Comparison of ENCODE assay signal across 9 cellular contexts in the genomic region with DNA sequence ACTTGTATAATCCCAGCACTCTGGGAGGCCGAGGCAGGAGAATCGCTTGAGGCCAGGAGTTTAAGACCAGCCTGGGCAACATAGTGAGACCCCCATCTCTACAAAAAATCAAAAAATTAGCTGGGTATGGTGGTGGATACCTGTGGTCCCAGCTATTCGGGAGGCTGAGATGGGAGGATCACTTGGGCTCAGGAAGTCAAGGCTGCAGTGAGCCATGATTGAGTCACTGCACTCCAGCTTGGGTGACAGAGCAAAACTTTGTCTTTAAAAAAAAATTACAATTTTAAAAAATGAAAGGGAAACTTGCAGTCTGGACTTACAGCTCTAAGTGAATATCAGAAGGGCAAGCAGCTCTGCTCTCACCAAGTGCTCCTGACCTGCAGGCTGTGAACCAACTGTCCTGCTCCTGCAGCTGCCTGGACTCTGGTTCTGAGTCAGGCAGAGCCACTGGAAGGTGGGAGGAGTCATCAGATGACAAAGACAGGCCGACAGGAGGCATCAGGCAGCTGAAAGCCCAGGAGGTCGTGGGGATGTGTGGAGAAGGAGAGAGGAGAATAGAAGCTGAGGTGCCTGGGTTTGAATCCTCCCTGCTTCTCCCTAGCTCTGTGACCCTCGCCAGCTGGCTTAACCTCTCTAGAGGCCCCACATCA. TPM values are rescaled to one million over a fixed set of nuclear protein-coding genes. Genes with fewer than 3 reads are reported as not detected.
DNase-seq lines count a peak whose midpoint lies in the region; ATAC-seq, FAIRE-seq and TF ChIP-seq lines count a peak whose summit lies in the region.
"Had no signal": no experiment of that assay in that cellular context is flagged by ENCODE, and none has a peak within 500 bp of the region (broad histone marks: within the 10 kb centered on the region; RNA-seq: fewer than 3 reads in every experiment).

No MANE protein-coding gene starts in this region.

- no peak for TF ChIP-seq RAD21 in HepG2 (CRISPR knock-in tag; IDR thresholded peaks at IDR 0.05)

- no peak for TF ChIP-seq POLR2A in HepG2 (IDR thresholded peaks at IDR 0.05; ENCODE audit: insufficient read depth in 1 of 2, low read depth in 2 of 2, low read length in 2 of 2)

- no peaks in the 10 kb centered on the region for H3K9me3 ChIP-seq in HepG2 (ENCODE audit: low read length)

- peak overlapping the region; percentile 67 for H3K27ac Mint-ChIP-seq in activated CD4-positive, alpha-beta memory T cell treated with anti-CD3 and anti-CD28 coated beads for 36 hours

- in situ Hi-C loops in HepG2 (cut with HindIII; ENCODE audit: extremely low pct_ligation_motif_present, low pct_unique_long_range_greater_than_20kb), result no loop called here

- no TSS peak for BruUV-seq in HepG2 (replicated peaks; lab: Mats Ljungman, UMichigan)

- H2AFZ ChIP-seq in HepG2 (ENCODE audit: low read length), result no peak overlapping the region

- H3K36me3 Mint-ChIP-seq in activated CD4-positive, alpha-beta memory T cell treated with anti-CD3 and anti-CD28 coated beads for 36 hours, result peaks cover 24% of the 10 kb centered on the region

- peak; percentile 60 for ATAC-seq in GM18519 (IDR thresholded peaks at IDR 0.05; ENCODE audit: low FRiP score, unreplicated experiment)
- ATAC-seq in HG03066 (IDR thresholded peaks at IDR 0.05; ENCODE audit: low read depth, unreplicated experiment), result peak; percentile 50
- peak; percentile 96 for ATAC-seq in HepG2

- no peak overlapping the region for H3K4me2 ChIP-seq in HepG2 (ENCODE audit: low read depth, low read length)

- POLR2A ChIA-PET in activated CD4-positive, alpha-beta memory T cell treated with anti-CD3 and anti-CD28 coated beads for 36 hours (lab: Charles Lee), result no interaction called here
- POLR2A ChIA-PET in HepG2 (lab: Yijun Ruan, JAX), result interaction anchor here (1.0 to 1.3 kb wide), 2 partner anchors 16 to 93 kb away, joined by 3 to 4 read pairs; partner anchors contain the start of gene TIMM10

- no peaks in the 10 kb centered on the region for H3K79me2 ChIP-seq in HepG2 (ENCODE audit: insufficient read depth, low read length)

- no peak overlapping the region for H3K4me3 ChIP-seq in HepG2 (replicated peaks in 1 of 3; ENCODE audit: insufficient read depth in 1 of 3, low read depth in 2 of 3, low read length in 3 of 3)

- H3K9me3 Mint-ChIP-seq in activated CD4-positive, alpha-beta memory T cell treated with anti-CD3 and anti-CD28 coated beads for 36 hours, result no peaks in the 10 kb centered on the region

- 40% methylated on average over 6 of the region's 6 CpGs for WGBS in HepG2 (ENCODE audit: low lambda C conversion rate)

- DNase-seq in AG08396 (ENCODE audit: low spot score), result peak; percentile 76
- peak; percentile 30 for DNase-seq in activated CD4-positive, alpha-beta memory T cell treated with anti-CD3 and anti-CD28 coated beads for 36 hours
- DNase-seq in HepG2 (ENCODE audit: low spot score), result peak; percentile 75
- no peak for DNase-seq in posterior cingulate gyrus
- DNase-seq in D721Med (ENCODE audit: insufficient read length, low spot score), result no peak
- no peak for DNase-seq in dedifferentiated amniotic fluid mesenchymal stem cell (ENCODE audit: extremely low spot score)

- H3K4me1 Mint-ChIP-seq in activated CD4-positive, alpha-beta memory T cell treated with anti-CD3 and anti-CD28 coated beads for 36 hours (ENCODE audit: low read depth), result peaks cover 4% of the 10 kb centered on the region

- 0 out of 5 replicates have a peak, but pooled peaks cover 0 to 8% of the 10 kb centered on the region in 2 experiments for H3K36me3 ChIP-seq in HepG2 (replicated peaks in 1 of 2; ENCODE audit: control insufficient read depth in 1 of 2, insufficient read depth in 2 of 2, low read length in 2 of 2)

- no peak overlapping the region for H3K27ac ChIP-seq in HepG2 (ENCODE audit: extremely low read length, insufficient read depth, low read length)

- TF ChIP-seq CTCF in HepG2 (CRISPR knock-in tag; IDR thresholded peaks at IDR 0.05), result peak; percentile 68
- TF ChIP-seq CTCF in D721Med (IDR thresholded peaks at IDR 0.05; ENCODE audit: insufficient read depth, missing control alignments), result no peak

- no peak overlapping the region for H3K4me3 Mint-ChIP-seq in activated CD4-positive, alpha-beta memory T cell treated with anti-CD3 and anti-CD28 coated beads for 36 hours

- TF ChIP-seq EP300 in HepG2 (IDR thresholded peaks at IDR 0.05; ENCODE audit: low read depth in 2 of 2, low read length in 2 of 2) (no peak), HepG2 (CRISPR knock-in tag; IDR thresholded peaks at IDR 0.05; ENCODE audit: borderline replicate concordance) (no peak)

- peaks cover 0 to 4% of the 10 kb centered on the region in 2 experiments; a peak in 2 of 5 replicates for H3K27me3 ChIP-seq in HepG2 (ENCODE audit: control insufficient read depth in 1 of 2, insufficient read depth in 2 of 2, low read length in 2 of 2)

- peak; percentile 79 for FAIRE-seq in HepG2 (lab: Jason Lieb, UNC)
- no peak for FAIRE-seq in D721Med (lab: Jason Lieb, UNC)

- CTCF ChIA-PET in activated CD4-positive, alpha-beta memory T cell treated with anti-CD3 and anti-CD28 coated beads for 36 hours (lab: Charles Lee), result interaction anchor here (0.9 to 2.9 kb wide), 7 partner anchors 12 to 97 kb away, joined by 3 to 12 read pairs (median 5); partner anchors contain the start of gene UBE2L6
- CTCF ChIA-PET in HepG2 (lab: Yijun Ruan, JAX; ENCODE audit: low intra/inter-chr PET ratio, low total read pairs), result interaction anchor here (1.1 to 1.4 kb wide), 2 partner anchors 95 to 98 kb away, joined by 3 to 7 read pairs; no protein-coding TSS in a partner anchor

- peaks cover 31% of the 10 kb centered on the region for H3K4me1 ChIP-seq in HepG2 (ENCODE audit: insufficient read depth, low read length)

- intact Hi-C loops in activated CD4-positive, alpha-beta memory T cell treated with anti-CD3 and anti-CD28 coated beads for 36 hours (cut with micrococcal nuclease), result no loop called here
- intact Hi-C loops in HepG2 (cut with micrococcal nuclease; ENCODE audit: unreplicated experiment), result no loop called here
- intact Hi-C loops in posterior cingulate gyrus (cut with DNase I), result no loop called here

- H3K9ac ChIP-seq in HepG2 (ENCODE audit: insufficient read depth, low read depth, low read length), result no peak overlapping the region

- no peaks in the 10 kb centered on the region for H4K20me1 ChIP-seq in HepG2 (ENCODE audit: insufficient read depth, low read length)

- H3K27me3 Mint-ChIP-seq in activated CD4-positive, alpha-beta memory T cell treated with anti-CD3 and anti-CD28 coated beads for 36 hours, result no peaks in the 10 kb centered on the region

RNA-seq across cellular contexts. Expression of gene SMTNL1, which starts 9.6 kb away (rescaled TPM):
- not detected for total RNA-seq in activated CD4-positive, alpha-beta memory T cell treated with anti-CD3 and anti-CD28 coated beads for 36 hours
- not detected in 2 replicates for total RNA-seq in HepG2 (2016; rRNA removed; fragmentation: Illumina TruSeq; extraction: Trizol)
- not detected in 2 replicates for total RNA-seq in HepG2 (2016; cell fraction: cytosol; rRNA removed; fragmentation: Illumina TruSeq; extraction: Trizol; ENCODE audit: low read depth)
- not detected in 2 replicates for total RNA-seq in HepG2 (2016; cell fraction: insoluble cytoplasmic fraction; rRNA removed; fragmentation: Illumina TruSeq; extraction: Trizol)
- total RNA-seq in HepG2 (2016; cell fraction: membrane; rRNA removed; fragmentation: Illumina TruSeq; extraction: Trizol), result not detected in 2 replicates
- total RNA-seq in HepG2 (2016; cell fraction: nucleus; rRNA removed; fragmentation: Illumina TruSeq; extraction: Trizol), result not detected in 2 replicates
- 0.04 TPM in 1 of 2 replicates, not detected in the other for polyA plus RNA-seq in HepG2 (2011; rRNA removed)
- not detected in 2 replicates for polyA plus RNA-seq in HepG2 (2011; cell fraction: cytosol; rRNA removed)
- not detected in 2 replicates for polyA plus RNA-seq in HepG2 (2011; cell fraction: nucleus; rRNA removed)
- polyA plus RNA-seq in HepG2 (2012), result not detected in 2 replicates
- polyA plus RNA-seq in HepG2 (2016; cell fraction: cytosol; fragmentation: Illumina TruSeq; extraction: Trizol; ENCODE audit: low read depth), result not detected in 2 replicates
- polyA plus RNA-seq in HepG2 (2016; cell fraction: insoluble cytoplasmic fraction; fragmentation: Illumina TruSeq; extraction: Trizol; ENCODE audit: low read depth), result not detected in 2 replicates
- not detected in 2 replicates for polyA plus RNA-seq in HepG2 (2016; cell fraction: membrane; fragmentation: Illumina TruSeq; extraction: Trizol; ENCODE audit: low read depth)
- not detected in 2 replicates for polyA plus RNA-seq in HepG2 (2016; cell fraction: nucleus; fragmentation: Illumina TruSeq; extraction: Trizol; ENCODE audit: insufficient read depth, low read depth)
- polyA minus RNA-seq in HepG2 (2011; rRNA and poly(A)+ RNA removed; ENCODE audit: low replicate concordance), result not detected in 2 replicates
- not detected in 2 replicates for polyA minus RNA-seq in HepG2 (2011; cell fraction: cytosol; rRNA and poly(A)+ RNA removed)
- polyA minus RNA-seq in HepG2 (2011; cell fraction: nucleus; rRNA and poly(A)+ RNA removed), result not detected in 2 replicates
- total RNA-seq: dermis microvascular lymphatic vessel endothelial cell had no signal

RNA-seq across cellular contexts. Expression of gene TIMM10, which starts 16.4 kb away (rescaled TPM):
- 100 to 1,000 TPM; 131 to 134 TPM for total RNA-seq in activated CD4-positive, alpha-beta memory T cell treated with anti-CD3 and anti-CD28 coated beads for 36 hours
- total RNA-seq in HepG2 (2016; rRNA removed; fragmentation: Illumina TruSeq; extraction: Trizol), result 82.2 and 103 TPM in 2 replicates
- 40.9 and 52.7 TPM in 2 replicates for total RNA-seq in HepG2 (2016; cell fraction: cytosol; rRNA removed; fragmentation: Illumina TruSeq; extraction: Trizol; ENCODE audit: low read depth)
- 87.8 and 108 TPM in 2 replicates for total RNA-seq in HepG2 (2016; cell fraction: insoluble cytoplasmic fraction; rRNA removed; fragmentation: Illumina TruSeq; extraction: Trizol)
- 48.0 and 65.2 TPM in 2 replicates for total RNA-seq in HepG2 (2016; cell fraction: membrane; rRNA removed; fragmentation: Illumina TruSeq; extraction: Trizol)
- 27.4 and 31.3 TPM in 2 replicates for total RNA-seq in HepG2 (2016; cell fraction: nucleus; rRNA removed; fragmentation: Illumina TruSeq; extraction: Trizol)
- 56.3 and 67.8 TPM in 2 replicates for polyA plus RNA-seq in HepG2 (2011; rRNA removed)
- 81.8 and 94.3 TPM in 2 replicates for polyA plus RNA-seq in HepG2 (2011; cell fraction: cytosol; rRNA removed)
- 18.2 and 20.2 TPM in 2 replicates for polyA plus RNA-seq in HepG2 (2011; cell fraction: nucleus; rRNA removed)
- polyA plus RNA-seq in HepG2 (2012), result 46.7 and 55.3 TPM in 2 replicates
- polyA plus RNA-seq in HepG2 (2016; cell fraction: cytosol; fragmentation: Illumina TruSeq; extraction: Trizol; ENCODE audit: low read depth), result 53.7 and 66.6 TPM in 2 replicates
- 106 and 130 TPM in 2 replicates for polyA plus RNA-seq in HepG2 (2016; cell fraction: insoluble cytoplasmic fraction; fragmentation: Illumina TruSeq; extraction: Trizol; ENCODE audit: low read depth)
- polyA plus RNA-seq in HepG2 (2016; cell fraction: membrane; fragmentation: Illumina TruSeq; extraction: Trizol; ENCODE audit: low read depth), result 52.5 and 68.9 TPM in 2 replicates
- 53.7 and 58.9 TPM in 2 replicates for polyA plus RNA-seq in HepG2 (2016; cell fraction: nucleus; fragmentation: Illumina TruSeq; extraction: Trizol; ENCODE audit: insufficient read depth, low read depth)
- polyA minus RNA-seq in HepG2 (2011; rRNA and poly(A)+ RNA removed; ENCODE audit: low replicate concordance), result 28.3 and 58.4 TPM in 2 replicates
- 7.7 and 8.8 TPM in 2 replicates for polyA minus RNA-seq in HepG2 (2011; cell fraction: cytosol; rRNA and poly(A)+ RNA removed)
- 11.8 and 13.6 TPM in 2 replicates for polyA minus RNA-seq in HepG2 (2011; cell fraction: nucleus; rRNA and poly(A)+ RNA removed)

RNA-seq across cellular contexts. Expression of gene UBE2L6, which starts 20.5 kb away (rescaled TPM):
- total RNA-seq in activated CD4-positive, alpha-beta memory T cell treated with anti-CD3 and anti-CD28 coated beads for 36 hours, result 100 to 1,000 TPM; 152 to 162 TPM
- total RNA-seq in HepG2 (2016; rRNA removed; fragmentation: Illumina TruSeq; extraction: Trizol), result 30.3 and 37.6 TPM in 2 replicates
- total RNA-seq in HepG2 (2016; cell fraction: cytosol; rRNA removed; fragmentation: Illumina TruSeq; extraction: Trizol; ENCODE audit: low read depth), result 17.4 and 20.5 TPM in 2 replicates
- total RNA-seq in HepG2 (2016; cell fraction: insoluble cytoplasmic fraction; rRNA removed; fragmentation: Illumina TruSeq; extraction: Trizol), result 27.8 and 37.8 TPM in 2 replicates
- 26.3 and 29.3 TPM in 2 replicates for total RNA-seq in HepG2 (2016; cell fraction: membrane; rRNA removed; fragmentation: Illumina TruSeq; extraction: Trizol)
- 9.1 and 12.2 TPM in 2 replicates for total RNA-seq in HepG2 (2016; cell fraction: nucleus; rRNA removed; fragmentation: Illumina TruSeq; extraction: Trizol)
- 30.4 and 38.3 TPM in 2 replicates for polyA plus RNA-seq in HepG2 (2011; rRNA removed)
- polyA plus RNA-seq in HepG2 (2011; cell fraction: cytosol; rRNA removed), result 42.3 and 44.9 TPM in 2 replicates
- polyA plus RNA-seq in HepG2 (2011; cell fraction: nucleus; rRNA removed), result 12.0 and 15.7 TPM in 2 replicates
- polyA plus RNA-seq in HepG2 (2012), result 27.5 and 35.0 TPM in 2 replicates
- polyA plus RNA-seq in HepG2 (2016; cell fraction: cytosol; fragmentation: Illumina TruSeq; extraction: Trizol; ENCODE audit: low read depth), result 27.4 and 32.1 TPM in 2 replicates
- polyA plus RNA-seq in HepG2 (2016; cell fraction: insoluble cytoplasmic fraction; fragmentation: Illumina TruSeq; extraction: Trizol; ENCODE audit: low read depth), result 54.7 and 56.6 TPM in 2 replicates
- 33.1 and 34.4 TPM in 2 replicates for polyA plus RNA-seq in HepG2 (2016; cell fraction: membrane; fragmentation: Illumina TruSeq; extraction: Trizol; ENCODE audit: low read depth)
- polyA plus RNA-seq in HepG2 (2016; cell fraction: nucleus; fragmentation: Illumina TruSeq; extraction: Trizol; ENCODE audit: insufficient read depth, low read depth), result 19.0 and 19.8 TPM in 2 replicates
- polyA minus RNA-seq in HepG2 (2011; rRNA and poly(A)+ RNA removed; ENCODE audit: low replicate concordance), result 2.5 and 57.1 TPM in 2 replicates
- 10.2 and 16.3 TPM in 2 replicates for polyA minus RNA-seq in HepG2 (2011; cell fraction: cytosol; rRNA and poly(A)+ RNA removed)
- 3.5 and 6.6 TPM in 2 replicates for polyA minus RNA-seq in HepG2 (2011; cell fraction: nucleus; rRNA and poly(A)+ RNA removed)

RNA-seq across cellular contexts. Expression of gene SLC43A1, which starts 31.5 kb away (rescaled TPM):
- total RNA-seq in activated CD4-positive, alpha-beta memory T cell treated with anti-CD3 and anti-CD28 coated beads for 36 hours, result 10 to 100 TPM; 23.1 to 23.3 TPM
- total RNA-seq in HepG2 (2016; rRNA removed; fragmentation: Illumina TruSeq; extraction: Trizol), result 40.0 and 72.3 TPM in 2 replicates
- 44.5 and 47.1 TPM in 2 replicates for total RNA-seq in HepG2 (2016; cell fraction: cytosol; rRNA removed; fragmentation: Illumina TruSeq; extraction: Trizol; ENCODE audit: low read depth)
- total RNA-seq in HepG2 (2016; cell fraction: insoluble cytoplasmic fraction; rRNA removed; fragmentation: Illumina TruSeq; extraction: Trizol), result 32.3 and 72.1 TPM in 2 replicates
- total RNA-seq in HepG2 (2016; cell fraction: membrane; rRNA removed; fragmentation: Illumina TruSeq; extraction: Trizol), result 63.3 and 69.6 TPM in 2 replicates
- 64.1 and 81.7 TPM in 2 replicates for total RNA-seq in HepG2 (2016; cell fraction: nucleus; rRNA removed; fragmentation: Illumina TruSeq; extraction: Trizol)
- 87.6 and 124 TPM in 2 replicates for polyA plus RNA-seq in HepG2 (2011; rRNA removed)
- 96.8 and 105 TPM in 2 replicates for polyA plus RNA-seq in HepG2 (2011; cell fraction: cytosol; rRNA removed)
- polyA plus RNA-seq in HepG2 (2011; cell fraction: nucleus; rRNA removed), result 190 and 210 TPM in 2 replicates
- 61.9 and 91.6 TPM in 2 replicates for polyA plus RNA-seq in HepG2 (2012)
- polyA plus RNA-seq in HepG2 (2016; cell fraction: cytosol; fragmentation: Illumina TruSeq; extraction: Trizol; ENCODE audit: low read depth), result 41.6 and 44.0 TPM in 2 replicates
- 33.2 and 41.2 TPM in 2 replicates for polyA plus RNA-seq in HepG2 (2016; cell fraction: insoluble cytoplasmic fraction; fragmentation: Illumina TruSeq; extraction: Trizol; ENCODE audit: low read depth)
- 58.0 and 63.5 TPM in 2 replicates for polyA plus RNA-seq in HepG2 (2016; cell fraction: membrane; fragmentation: Illumina TruSeq; extraction: Trizol; ENCODE audit: low read depth)
- polyA plus RNA-seq in HepG2 (2016; cell fraction: nucleus; fragmentation: Illumina TruSeq; extraction: Trizol; ENCODE audit: insufficient read depth, low read depth), result 111 TPM in 2 replicates
- 1.5 and 247 TPM in 2 replicates for polyA minus RNA-seq in HepG2 (2011; rRNA and poly(A)+ RNA removed; ENCODE audit: low replicate concordance)
- polyA minus RNA-seq in HepG2 (2011; cell fraction: cytosol; rRNA and poly(A)+ RNA removed), result 58.2 and 68.6 TPM in 2 replicates
- polyA minus RNA-seq in HepG2 (2011; cell fraction: nucleus; rRNA and poly(A)+ RNA removed), result 75.4 and 86.5 TPM in 2 replicates

RNA-seq across cellular contexts. Expression of gene SERPING1, which starts 50.5 kb away (rescaled TPM):
- total RNA-seq in activated CD4-positive, alpha-beta memory T cell treated with anti-CD3 and anti-CD28 coated beads for 36 hours, result under 1 TPM in 1 of 2 experiments, not detected in 1; 0.43 TPM
- 1.6 and 2.0 TPM in 2 replicates for total RNA-seq in HepG2 (2016; rRNA removed; fragmentation: Illumina TruSeq; extraction: Trizol)
- total RNA-seq in HepG2 (2016; cell fraction: cytosol; rRNA removed; fragmentation: Illumina TruSeq; extraction: Trizol; ENCODE audit: low read depth), result 0.71 TPM in 2 replicates
- 1.5 and 1.9 TPM in 2 replicates for total RNA-seq in HepG2 (2016; cell fraction: insoluble cytoplasmic fraction; rRNA removed; fragmentation: Illumina TruSeq; extraction: Trizol)
- total RNA-seq in HepG2 (2016; cell fraction: membrane; rRNA removed; fragmentation: Illumina TruSeq; extraction: Trizol), result 0.87 and 1.2 TPM in 2 replicates
- total RNA-seq in HepG2 (2016; cell fraction: nucleus; rRNA removed; fragmentation: Illumina TruSeq; extraction: Trizol), result 3.8 and 5.3 TPM in 2 replicates
- polyA plus RNA-seq in HepG2 (2011; rRNA removed), result 10.4 and 23.3 TPM in 2 replicates
- polyA plus RNA-seq in HepG2 (2011; cell fraction: cytosol; rRNA removed), result 10.6 and 20.0 TPM in 2 replicates
- 13.7 and 21.4 TPM in 2 replicates for polyA plus RNA-seq in HepG2 (2011; cell fraction: nucleus; rRNA removed)
- polyA plus RNA-seq in HepG2 (2012), result 10.2 and 20.7 TPM in 2 replicates
- 2.0 and 2.4 TPM in 2 replicates for polyA plus RNA-seq in HepG2 (2016; cell fraction: cytosol; fragmentation: Illumina TruSeq; extraction: Trizol; ENCODE audit: low read depth)
- polyA plus RNA-seq in HepG2 (2016; cell fraction: insoluble cytoplasmic fraction; fragmentation: Illumina TruSeq; extraction: Trizol; ENCODE audit: low read depth), result 5.1 and 5.2 TPM in 2 replicates
- 2.1 and 3.4 TPM in 2 replicates for polyA plus RNA-seq in HepG2 (2016; cell fraction: membrane; fragmentation: Illumina TruSeq; extraction: Trizol; ENCODE audit: low read depth)
- polyA plus RNA-seq in HepG2 (2016; cell fraction: nucleus; fragmentation: Illumina TruSeq; extraction: Trizol; ENCODE audit: insufficient read depth, low read depth), result 15.9 and 17.7 TPM in 2 replicates
- polyA minus RNA-seq in HepG2 (2011; rRNA and poly(A)+ RNA removed; ENCODE audit: low replicate concordance), result 8.2 TPM in 1 of 2 replicates, not detected in the other
- 4.2 and 11.2 TPM in 2 replicates for polyA minus RNA-seq in HepG2 (2011; cell fraction: cytosol; rRNA and poly(A)+ RNA removed)
- 2.2 and 7.8 TPM in 2 replicates for polyA minus RNA-seq in HepG2 (2011; cell fraction: nucleus; rRNA and poly(A)+ RNA removed)
- total RNA-seq: dermis microvascular lymphatic vessel endothelial cell had no signal

Comparison
In these comparisons a context has a peak if more than half of its experiments do, and no peak if none do; other contexts are left out.
1. DNase-seq: peak in AG08396 (single experiment), activated CD4-positive, alpha-beta memory T cell treated with anti-CD3 and anti-CD28 coated beads for 36 hours (single experiment) and HepG2 (single experiment); none in posterior cingulate gyrus (0 of 10), D721Med (single experiment) and dedifferentiated amniotic fluid mesenchymal stem cell (single experiment).
2. Peak in every context shown above with its lines, with median percentiles within 50 percentile points of each other: ATAC-seq.